In genomic region chr1:55527831-55528230, GRCh38 we compare ENCODE assay signal across 6 cellular contexts.
"Had no signal": no experiment of that assay in that cellular context is flagged by ENCODE, and none has a peak within 500 bp of the region (broad histone marks: within the 10 kb centered on the region; RNA-seq: fewer than 3 reads in every experiment).

No MANE protein-coding gene starts in this region.

- H3K9me3 Mint-ChIP-seq: GM23338, H9 had no signal

- ATAC-seq: GM23338, HepG2, K562 had no signal

- H3K27ac ChIP-seq: HL-60 had no signal

- H3K4me3 Mint-ChIP-seq: GM23338, H9 had no signal

- DNase-seq: H9, HCEC 1CT had no signal

- H3K4me3 ChIP-seq: GM23338, K562 had no signal

- H3K4me2 ChIP-seq: GM23338 had no signal

- H3K27ac Mint-ChIP-seq: GM23338, H9 had no signal

- H2AFZ ChIP-seq: GM23338 had no signal
